Comparison of ENCODE assay signal across 10 cellular contexts in genomic region chr2:68737717-68738116, GRCh38. TPM values are rescaled to one million over a fixed set of nuclear protein-coding genes. Genes with fewer than 3 reads are reported as not detected.
DNase-seq lines count a peak whose midpoint lies in the region; ATAC-seq and TF ChIP-seq lines count a peak whose summit lies in the region.
"Had no signal": no experiment of that assay in that cellular context is flagged by ENCODE, and none has a peak within 500 bp of the region (broad histone marks: within the 10 kb centered on the region; RNA-seq: fewer than 3 reads in every experiment).

No MANE protein-coding gene starts in this region.

- H3K27me3 Mint-ChIP-seq in activated naive CD4-positive, alpha-beta T cell treated with anti-CD3 and anti-CD28 coated beads, Interleukin-2, amount 10 ng/mL, durations not matched to agents 7 days and 5 days = no peaks in the 10 kb centered on the region
- H3K27me3 Mint-ChIP-seq in nephron progenitor cell (ENCODE audit: low read depth, poor library complexity) = peaks cover 8% of the 10 kb centered on the region

- H3K9me3 ChIP-seq in gastrocnemius medialis = no peaks in the 10 kb centered on the region
- H3K9me3 ChIP-seq: SJSA1 had no signal

- no peak for TF ChIP-seq POLR2A in gastrocnemius medialis (IDR thresholded peaks at IDR 0.05)

- peak overlapping the region; percentile 77 for H3K27ac Mint-ChIP-seq in activated naive CD4-positive, alpha-beta T cell treated with anti-CD3 and anti-CD28 coated beads, Interleukin-2, amount 10 ng/mL, durations not matched to agents 7 days and 5 days
- H3K27ac Mint-ChIP-seq in nephron progenitor cell = no peak overlapping the region

- DNase-seq in activated naive CD4-positive, alpha-beta T cell treated with anti-CD3 and anti-CD28 coated beads, Interleukin-2, amount 10 ng/mL, durations not matched to agents 7 days and 5 days = peak; percentile 72
- DNase-seq in gastrocnemius medialis (no peak), posterior cingulate gyrus (no peak), nephron progenitor cell (no peak)
- DNase-seq: trophoblast cell had no signal

- ATAC-seq in GM18861 (IDR thresholded peaks at IDR 0.05; ENCODE audit: unreplicated experiment) (peak; percentile 28), HG03097 (IDR thresholded peaks at IDR 0.05; ENCODE audit: low FRiP score, unreplicated experiment) (peak; percentile 34), gastrocnemius medialis (no peak)
- ATAC-seq: HCT116 had no signal

- no peaks in the 10 kb centered on the region for H3K9me3 Mint-ChIP-seq in activated naive CD4-positive, alpha-beta T cell treated with anti-CD3 and anti-CD28 coated beads, Interleukin-2, amount 10 ng/mL, durations not matched to agents 7 days and 5 days
- H3K9me3 Mint-ChIP-seq in nephron progenitor cell = no peaks in the 10 kb centered on the region

- H3K4me3 ChIP-seq in skin epidermis (peak overlapping the region in 5 of 7 experiments; percentile 18 to 38 (median 29)), gastrocnemius medialis (no peak overlapping the region)
- H3K4me3 ChIP-seq: SJSA1 had no signal

- H3K27me3 ChIP-seq in gastrocnemius medialis = no peaks in the 10 kb centered on the region
- H3K27me3 ChIP-seq: SJSA1 had no signal

- in situ Hi-C loops in gastrocnemius medialis (cut with MboI; ENCODE audit: low sequenced_read_pairs in 4 of 4) = loop anchor here in 1 of 4 donors (25.0 kb wide), 1 partner anchor 175 kb away; no protein-coding TSS in a partner anchor

- H3K27ac ChIP-seq in skin epidermis = peak overlapping the region in 17 of 21 experiments; percentile 22 to 95 (median 66)
- no peak overlapping the region for H3K27ac ChIP-seq in gastrocnemius medialis
- H3K27ac ChIP-seq: SJSA1 had no signal

- TF ChIP-seq CTCF in gastrocnemius medialis (IDR thresholded peaks at IDR 0.05 in 4 of 5, conservative IDR thresholded peaks at IDR 0.05 in 1 of 5) (no peak), nephron progenitor cell (IDR thresholded peaks at IDR 0.05) (no peak)

- intact Hi-C loops in gastrocnemius medialis (cut with DNase I; ENCODE audit: low total_unique reads) = no loop called here
- intact Hi-C loops in posterior cingulate gyrus (cut with DNase I) = no loop called here

- peaks cover 53% of the 10 kb centered on the region for H3K4me1 Mint-ChIP-seq in activated naive CD4-positive, alpha-beta T cell treated with anti-CD3 and anti-CD28 coated beads, Interleukin-2, amount 10 ng/mL, durations not matched to agents 7 days and 5 days
- no peaks in the 10 kb centered on the region for H3K4me1 Mint-ChIP-seq in nephron progenitor cell

- CTCF ChIA-PET in activated naive CD4-positive, alpha-beta T cell treated with anti-CD3 and anti-CD28 coated beads, Interleukin-2, amount 10 ng/mL, durations not matched to agents 7 days and 5 days (lab: Charles Lee) = interaction anchor here (1.0 to 8.6 kb wide), 6 partner anchors 13 to 188 kb away, joined by 3 to 82 read pairs (median 15); no protein-coding TSS in a partner anchor

- H3K4me1 ChIP-seq in gastrocnemius medialis = no peaks in the 10 kb centered on the region

- H3K4me3 Mint-ChIP-seq in activated naive CD4-positive, alpha-beta T cell treated with anti-CD3 and anti-CD28 coated beads, Interleukin-2, amount 10 ng/mL, durations not matched to agents 7 days and 5 days = no peak overlapping the region
- no peak overlapping the region for H3K4me3 Mint-ChIP-seq in nephron progenitor cell

- peaks cover 46% of the 10 kb centered on the region for H3K36me3 Mint-ChIP-seq in activated naive CD4-positive, alpha-beta T cell treated with anti-CD3 and anti-CD28 coated beads, Interleukin-2, amount 10 ng/mL, durations not matched to agents 7 days and 5 days
- no peaks in the 10 kb centered on the region for H3K36me3 Mint-ChIP-seq in nephron progenitor cell (ENCODE audit: low read depth)

- no peaks in the 10 kb centered on the region for H3K36me3 ChIP-seq in gastrocnemius medialis
- H3K36me3 ChIP-seq: SJSA1 had no signal

RNA-seq across cellular contexts. Expression of gene ARHGAP25, which starts 3.1 kb away (rescaled TPM):
- total RNA-seq in gastrocnemius medialis = 1 to 10 TPM; 1.9 to 6.8 (median 3.0) TPM
- total RNA-seq: SJSA1 had no signal

Comparison
In these comparisons a context has a peak if more than half of its experiments do, and no peak if none do; other contexts are left out.
1. ATAC-seq: peak in GM18861 (single experiment) and HG03097 (single experiment); none in gastrocnemius medialis (0 of 2).
2. H3K27ac ChIP-seq: peak in skin epidermis (17 of 21); none in gastrocnemius medialis (0 of 4).
3. H3K4me3 ChIP-seq: peak in skin epidermis (5 of 7); none in gastrocnemius medialis (0 of 4).